ENCODE assay signal across 10 cellular contexts in the genomic region with DNA sequence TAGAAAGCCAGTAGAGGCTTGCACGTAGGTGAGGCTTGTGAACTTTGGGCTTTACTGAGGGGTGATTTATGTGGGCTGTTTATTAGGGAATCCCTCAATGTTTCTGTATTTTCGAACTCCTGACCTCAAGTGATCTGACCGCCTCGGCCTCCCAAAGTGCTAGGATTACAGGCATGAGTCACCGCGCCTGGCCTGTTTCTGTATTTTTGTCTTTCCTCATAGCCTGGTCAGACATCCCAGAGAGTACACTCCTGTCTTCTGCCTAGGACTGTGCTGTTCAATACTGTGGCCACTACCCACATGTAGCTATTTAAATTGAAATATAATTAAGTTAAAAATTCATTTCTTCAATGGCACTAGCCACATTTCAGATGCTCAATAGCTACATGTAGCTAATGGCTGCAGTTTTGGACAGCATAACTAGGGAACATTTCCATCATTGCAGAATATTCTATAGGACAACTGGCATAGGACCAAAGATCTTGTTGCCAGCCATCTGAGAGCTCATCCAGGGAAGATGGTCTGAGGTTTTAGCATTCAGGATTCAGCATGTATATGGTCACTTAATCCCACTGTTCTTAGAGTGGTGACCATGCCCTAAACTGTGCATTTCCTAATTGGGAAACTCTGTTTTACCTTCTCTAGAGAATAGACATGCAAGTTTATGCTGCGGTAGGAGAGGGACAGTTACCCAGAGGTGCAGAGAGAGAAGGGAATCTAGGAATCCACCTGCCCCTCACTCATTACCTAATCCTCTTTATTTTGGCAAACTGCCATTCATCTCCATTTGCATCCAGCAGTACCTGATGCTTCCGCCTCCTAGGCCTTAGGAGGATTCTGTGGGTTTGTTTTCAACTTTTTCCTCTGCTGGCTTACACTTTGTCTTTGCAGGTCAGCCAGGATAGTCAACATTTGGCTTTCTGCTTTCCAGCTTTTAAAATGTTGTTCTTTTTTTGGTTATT.
DNase-seq lines count a peak whose midpoint lies in the region; ATAC-seq, FAIRE-seq and TF ChIP-seq lines count a peak whose summit lies in the region.
"Had no signal": no experiment of that assay in that cellular context is flagged by ENCODE, and none has a peak within 500 bp of the region (broad histone marks: within the 10 kb centered on the region; RNA-seq: fewer than 3 reads in every experiment).

No MANE protein-coding gene starts in this region.

- H3K27ac ChIP-seq in A549 (peak overlapping the region; percentile 29 to 68; a peak in 5 of 6 replicates), Karpas-422 (ENCODE audit: low read length) (no peak overlapping the region), RWPE2 (ENCODE audit: poor library complexity, severe bottlenecking) (no peak overlapping the region), hepatocyte (peak overlapping the region; percentile 44)
- H3K27ac ChIP-seq: C4-2B had no signal

- 19% methylated on average over 8 of the region's 8 CpGs for WGBS in A549 (ENCODE audit: missing lambda C conversion rate)
- 22% methylated on average over 8 of the region's 8 CpGs for WGBS in hepatocyte (ENCODE audit: low lambda C conversion rate, missing lambda C conversion rate)

- no peak overlapping the region for H3K9ac ChIP-seq in Karpas-422 (ENCODE audit: low read length)

- ATAC-seq in A549 = peak; percentile 79 to 91
- ATAC-seq in RWPE2 (ENCODE audit: low read depth) = peak; percentile 89
- no peak for ATAC-seq in HG03095 (IDR thresholded peaks at IDR 0.05; ENCODE audit: unreplicated experiment)
- no peak for ATAC-seq in GM19395 (IDR thresholded peaks at IDR 0.05; ENCODE audit: unreplicated experiment)
- ATAC-seq in GM21367 (IDR thresholded peaks at IDR 0.05; ENCODE audit: unreplicated experiment) = no peak

- TF ChIP-seq CTCF in A549 (IDR thresholded peaks at IDR 0.05) (no peak), RWPE2 (IDR thresholded peaks at IDR 0.05; ENCODE audit: poor library complexity, severe bottlenecking) (no peak), hepatocyte (IDR thresholded peaks at IDR 0.05; ENCODE audit: poor library complexity) (no peak)

- peak; percentile 24 to 46; a peak in 3 of 5 replicates for TF ChIP-seq EP300 in A549 (IDR thresholded peaks at IDR 0.05)

- FAIRE-seq in A549 (lab: Jason Lieb, UNC) = no peak

- no peak; a peak in 2 of 5 replicates for TF ChIP-seq RAD21 in A549 (conservative IDR thresholded peaks at IDR 0.05 in 1 of 2, IDR thresholded peaks at IDR 0.05 in 1 of 2)

- H3K4me3 ChIP-seq in A549 = no peak overlapping the region
- H3K4me3 ChIP-seq in Karpas-422 (ENCODE audit: low read length) = no peak overlapping the region
- H3K4me3 ChIP-seq in RWPE2 (ENCODE audit: severe bottlenecking) = no peak overlapping the region
- no peak overlapping the region for H3K4me3 ChIP-seq in hepatocyte

- no peak for TF ChIP-seq POLR2A in A549 (IDR thresholded peaks at IDR 0.05; ENCODE audit: low read length)

- CTCF ChIA-PET in A549 (lab: Yijun Ruan, JAX) = interaction anchor here (1.1 to 3.7 kb wide), 2 partner anchors 177 to 303 kb away, joined by 3 to 13 read pairs; no protein-coding TSS in a partner anchor

- H3K9me3 ChIP-seq in A549 (peaks cover 14% of the 10 kb centered on the region; the same call in 1 of the 3 replicates), Karpas-422 (ENCODE audit: low read length) (0 out of 2 replicates have a peak, but pooled peaks cover 3% of the 10 kb centered on the region), RWPE2 (ENCODE audit: severe bottlenecking) (no peaks in the 10 kb centered on the region), hepatocyte (ENCODE audit: low read depth) (peaks cover 8% of the 10 kb centered on the region)

- H3K36me3 ChIP-seq in Karpas-422 (ENCODE audit: insufficient read depth, low read length) = peaks cover 5% of the 10 kb centered on the region
- 0 out of 2 replicates have a peak, but pooled peaks cover 3% of the 10 kb centered on the region for H3K36me3 ChIP-seq in RWPE2 (ENCODE audit: low read depth)
- H3K36me3 ChIP-seq in hepatocyte (replicated peaks; ENCODE audit: insufficient read depth, low read depth) = no peaks in the 10 kb centered on the region

- H3K9me2 ChIP-seq in Karpas-422 (replicated peaks; ENCODE audit: insufficient read depth, low read length) (no peaks in the 10 kb centered on the region), hepatocyte (replicated peaks; ENCODE audit: insufficient read depth) (no peaks in the 10 kb centered on the region)

- peaks cover 97% of the 10 kb centered on the region for H3K79me2 ChIP-seq in Karpas-422 (ENCODE audit: low read length)
- H3K79me2 ChIP-seq in hepatocyte = peaks cover 69% of the 10 kb centered on the region

- H2AFZ ChIP-seq in Karpas-422 (ENCODE audit: low read length) (no peak overlapping the region), hepatocyte (no peak overlapping the region)

- DNase-seq in A549 (ENCODE audit: low read depth in 1 of 2, low spot score in 1 of 2) (peak in 1 of 2 experiments; percentile 67), Karpas-422 (peak; percentile 66), RWPE2 (ENCODE audit: low spot score) (no peak), hepatocyte (ENCODE audit: low spot score) (peak; percentile 21)
- DNase-seq in activated effector memory CD4-positive, alpha-beta T cell treated with Interleukin-2 at 50 U/mL for 16 hours = no peak
- DNase-seq: activated CD4-positive, alpha-beta T cell treated with anti-CD3 and anti-CD28 coated beads for 1 hour had no signal

- no peaks in the 10 kb centered on the region for H3K27me3 ChIP-seq in Karpas-422 (ENCODE audit: low read length)
- H3K27me3 ChIP-seq in RWPE2 (ENCODE audit: insufficient read depth, poor library complexity, severe bottlenecking) = no peaks in the 10 kb centered on the region
- H3K27me3 ChIP-seq in hepatocyte = no peaks in the 10 kb centered on the region

- POLR2A ChIA-PET in A549 (lab: Yijun Ruan, JAX) = interaction anchor here (1.0 kb wide), 1 partner anchor 279 kb away, joined by 3 read pairs; no protein-coding TSS in a partner anchor

- H4K20me1 ChIP-seq in Karpas-422 (ENCODE audit: insufficient read depth, low read depth, low read length) (no peaks in the 10 kb centered on the region), hepatocyte (ENCODE audit: insufficient read depth, poor library complexity, severe bottlenecking) (no peaks in the 10 kb centered on the region)

- H3K4me1 ChIP-seq in A549 = peaks cover 60% of the 10 kb centered on the region
- H3K4me1 ChIP-seq in Karpas-422 (ENCODE audit: low read length) = peaks cover 23% of the 10 kb centered on the region
- H3K4me1 ChIP-seq in RWPE2 (ENCODE audit: insufficient read depth, poor library complexity, severe bottlenecking) = peaks cover 28% of the 10 kb centered on the region
- peaks cover 50% of the 10 kb centered on the region for H3K4me1 ChIP-seq in hepatocyte (ENCODE audit: insufficient read depth)

- peak overlapping the region; percentile 67 for H3K4me2 ChIP-seq in A549
- peak overlapping the region; percentile 14 for H3K4me2 ChIP-seq in Karpas-422 (ENCODE audit: low read depth, low read length, poor library complexity, severe bottlenecking)
- H3K4me2 ChIP-seq in hepatocyte = peak overlapping the region; percentile 54

TF ChIP-seq in A549, 52 proteins besides CTCF, POLR2A, EP300 and RAD21:
- no peak for TF ChIP-seq ESRRA (IDR thresholded peaks at IDR 0.05; ENCODE audit: borderline replicate concordance, low read length)
- TF ChIP-seq TFCP2L1 (CRISPR knock-in tag; IDR thresholded peaks at IDR 0.05) = no peak
- 0 out of 3 replicates have a peak, but pooled peaks have one; percentile 24 for TF ChIP-seq SMC3 (IDR thresholded peaks at IDR 0.05)
- peak in 1 of 2 experiments; percentile 35; a peak in 1 of 5 replicates for TF ChIP-seq JUN (IDR thresholded peaks at IDR 0.05)
- TF ChIP-seq FOSL2 (IDR thresholded peaks at IDR 0.05) = peak; percentile 75
- TF ChIP-seq FOSL2 (CRISPR knock-in tag; IDR thresholded peaks at IDR 0.05) = peak; percentile 90
- TF ChIP-seq, protein P1, sequence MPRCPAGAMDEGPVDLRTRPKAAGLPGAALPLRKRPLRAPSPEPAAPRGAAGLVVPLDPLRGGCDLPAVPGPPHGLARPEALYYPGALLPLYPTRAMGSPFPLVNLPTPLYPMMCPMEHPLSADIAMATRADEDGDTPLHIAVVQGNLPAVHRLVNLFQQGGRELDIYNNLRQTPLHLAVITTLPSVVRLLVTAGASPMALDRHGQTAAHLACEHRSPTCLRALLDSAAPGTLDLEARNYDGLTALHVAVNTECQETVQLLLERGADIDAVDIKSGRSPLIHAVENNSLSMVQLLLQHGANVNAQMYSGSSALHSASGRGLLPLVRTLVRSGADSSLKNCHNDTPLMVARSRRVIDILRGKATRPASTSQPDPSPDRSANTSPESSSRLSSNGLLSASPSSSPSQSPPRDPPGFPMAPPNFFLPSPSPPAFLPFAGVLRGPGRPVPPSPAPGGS (IDR thresholded peaks at IDR 0.05) = no peak
- TF ChIP-seq JUNB (IDR thresholded peaks at IDR 0.05) = peak; percentile 73
- TF ChIP-seq GATA3 (IDR thresholded peaks at IDR 0.05; ENCODE audit: borderline replicate concordance) = peak; percentile 44
- peak in 1 of 2 experiments; percentile 37; a peak in 2 of 4 replicates for TF ChIP-seq CEBPB (IDR thresholded peaks at IDR 0.05)

Comparison
In these comparisons a context has a peak if more than half of its experiments do, and no peak if none do; other contexts are left out.
1. ATAC-seq: peak in A549 (2 of 2) and RWPE2 (single experiment); none in HG03095 (single experiment), GM19395 (single experiment) and GM21367 (single experiment).
2. DNase-seq: peak in Karpas-422 (single experiment) and hepatocyte (single experiment); none in RWPE2 (single experiment) and activated effector memory CD4-positive, alpha-beta T cell treated with Interleukin-2 at 50 U/mL for 16 hours (single experiment).
3. H3K27ac ChIP-seq: peak in A549 (2 of 2) and hepatocyte (single experiment); none in Karpas-422 (single experiment) and RWPE2 (single experiment).
4. H3K4me2 ChIP-seq: peak in every context shown above with its lines; median percentile 67 in A549; 54 in hepatocyte; 14 in Karpas-422.